Comparison of ENCODE assay signal across 8 cellular contexts in genomic region chr5:59799668-59800374, GRCh38.
DNase-seq lines count a peak whose midpoint lies in the region; ATAC-seq, FAIRE-seq and TF ChIP-seq lines count a peak whose summit lies in the region.

No MANE protein-coding gene starts in this region.

- FAIRE-seq in urothelium cell line (lab: Jason Lieb, UNC) = no peak

- H3K4me3 ChIP-seq in dorsolateral prefrontal cortex = no peak overlapping the region

- intact Hi-C loops in dorsolateral prefrontal cortex (cut with DNase I) = loop anchor here (5.0 to 10.0 kb wide), 5 partner anchors 135 to 875 kb away; no protein-coding TSS in a partner anchor

- TF ChIP-seq CTCF in dorsolateral prefrontal cortex (IDR thresholded peaks at IDR 0.05 in 54 of 56, conservative IDR thresholded peaks at IDR 0.05 in 2 of 56; ENCODE audit: low read depth in 1 of 56, partially characterized antibody in 56 of 56) = peak; percentile 66 to 96 (median 88)

- no peak overlapping the region for H3K27ac ChIP-seq in dorsolateral prefrontal cortex

- ATAC-seq in GM21515 (IDR thresholded peaks at IDR 0.05; ENCODE audit: unreplicated experiment) = peak; percentile 47

- peak; percentile 33 for DNase-seq in SIG-M5 treated with dmso at 0.1 percent for 504 hours (lab: John Stamatoyannopoulos, UW; ENCODE audit: unreplicated experiment)
- DNase-seq in SIG-M5 (lab: John Stamatoyannopoulos, UW) = no peak
- peak; percentile 54 for DNase-seq in HT1080 (ENCODE audit: low read depth)
- peak; percentile 55 for DNase-seq in RKO (ENCODE audit: low spot score)
- no peak for DNase-seq in dorsolateral prefrontal cortex
- DNase-seq in lung microvascular endothelial cell (ENCODE audit: low read depth in 2 of 2) = peak; percentile 75 to 84
- peak; percentile 27 for DNase-seq in urothelium cell line (ENCODE audit: low spot score)

- no peaks in the 10 kb centered on the region for H3K27me3 ChIP-seq in dorsolateral prefrontal cortex

Comparison
In these comparisons a context has a peak if more than half of its experiments do, and no peak if none do; other contexts are left out.
1. DNase-seq: peak in SIG-M5 treated with dmso at 0.1 percent for 504 hours (single experiment), HT1080 (single experiment), RKO (single experiment), lung microvascular endothelial cell (2 of 2) and urothelium cell line (single experiment); none in SIG-M5 (single experiment) and dorsolateral prefrontal cortex (0 of 10).